Comparison of ENCODE assay signal across 8 cellular contexts in the genomic region with DNA sequence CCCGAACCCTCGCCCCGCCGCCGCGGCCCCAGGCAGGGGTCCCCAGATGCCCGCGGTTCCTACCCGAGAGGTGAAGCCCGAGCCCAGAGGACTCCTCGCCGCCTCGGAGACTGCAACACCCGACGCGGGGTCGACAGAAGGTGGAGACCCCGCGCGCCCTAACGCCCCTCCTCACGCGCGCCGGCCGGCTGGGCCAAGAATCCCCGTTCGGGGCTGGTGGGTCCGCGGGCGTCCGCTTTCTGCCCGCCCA. TPM values are rescaled to one million over a fixed set of nuclear protein-coding genes. Genes with fewer than 3 reads are reported as not detected.
DNase-seq lines count a peak whose midpoint lies in the region; ATAC-seq, FAIRE-seq and TF ChIP-seq lines count a peak whose summit lies in the region.

No MANE protein-coding gene starts in this region.

- H3K9ac ChIP-seq in adipocyte (ENCODE audit: low read length) (peak overlapping the region; percentile 94), keratinocyte (ENCODE audit: control insufficient read depth, extremely low read depth, insufficient read depth, low read length) (peak overlapping the region; percentile 87)

- no TSS peak for BruUV-seq in Calu3 (replicated peaks; lab: Mats Ljungman, UMichigan)

- H3K9me3 ChIP-seq in adipocyte (ENCODE audit: control insufficient read depth, low read length) (no peaks in the 10 kb centered on the region), keratinocyte (ENCODE audit: control insufficient read depth, low read depth, low read length) (no peaks in the 10 kb centered on the region)

- dilution Hi-C loops in keratinocyte (cut with MboI; ENCODE audit: extremely low pct_ligation_motif_present, low sequenced_read_pairs), result no loop called here

- CTCF ChIA-PET in Calu3 (lab: Charles Lee), result no interaction called here

- DNase-seq in Calu3 (no peak), adipocyte (ENCODE audit: low read depth) (no peak), keratinocyte (ENCODE audit: low read depth, low spot score) (no peak), substantia nigra (lab: John Stamatoyannopoulos, UW) (peak in 14 of 49 donors; percentile 23 to 80 (median 44)), T-helper 9 cell (no peak), HPDE6-E6E7 (ENCODE audit: extremely low spot score) (no peak)
- no peak for DNase-seq in activated CD4-positive, alpha-beta T cell treated with anti-CD3 and anti-CD28 coated beads for 48 hours

- H2AFZ ChIP-seq in keratinocyte (ENCODE audit: control insufficient read depth, low read length), result no peak overlapping the region

- ATAC-seq in HG02943 (IDR thresholded peaks at IDR 0.05; ENCODE audit: low read depth, unreplicated experiment), result peak; percentile 22

- no peak for FAIRE-seq in keratinocyte (lab: Jason Lieb, UNC)

- peaks cover 5% of the 10 kb centered on the region for H3K9me3 Mint-ChIP-seq in Calu3 (ENCODE audit: low read depth, unreplicated experiment)

- no peak overlapping the region for H3K27ac Mint-ChIP-seq in Calu3 (ENCODE audit: unreplicated experiment)

- H3K4me1 Mint-ChIP-seq in Calu3 (ENCODE audit: low read depth, unreplicated experiment), result peaks cover 17% of the 10 kb centered on the region

- peaks cover 10% of the 10 kb centered on the region for H3K4me1 ChIP-seq in adipocyte (ENCODE audit: control insufficient read depth, insufficient read depth, low read length)
- H3K4me1 ChIP-seq in keratinocyte (ENCODE audit: control insufficient read depth, extremely low read depth, insufficient read depth, low read length), result peaks cover 2% of the 10 kb centered on the region

- peaks cover 53% of the 10 kb centered on the region for H3K79me2 ChIP-seq in keratinocyte (ENCODE audit: control insufficient read depth, insufficient read depth, low read length)

- H3K36me3 Mint-ChIP-seq in Calu3 (ENCODE audit: insufficient read depth, unreplicated experiment), result peaks cover 74% of the 10 kb centered on the region

- H3K9me1 ChIP-seq in keratinocyte (ENCODE audit: control insufficient read depth, extremely low read depth, insufficient read depth, low read length), result no peaks in the 10 kb centered on the region

- intact Hi-C loops in Calu3 (cut with micrococcal nuclease; ENCODE audit: unreplicated experiment), result no loop called here

- H3K4me2 ChIP-seq in keratinocyte (ENCODE audit: control insufficient read depth, extremely low read depth, insufficient read depth, low read depth, low read length), result peak overlapping the region; percentile 97

- H3K27ac ChIP-seq in keratinocyte (ENCODE audit: control insufficient read depth, insufficient read depth, low read length) (peak overlapping the region; percentile 85), substantia nigra (ENCODE audit: low read depth, low read length, poor library complexity, severe bottlenecking) (peak overlapping the region; percentile 95)

- H3K4me3 ChIP-seq in adipocyte (ENCODE audit: low read length) (peak overlapping the region; percentile 97), keratinocyte (ENCODE audit: control insufficient read depth in 2 of 3, extremely low read depth in 1 of 3, insufficient read depth in 2 of 3, low read depth in 1 of 3, low read length in 3 of 3) (peak overlapping the region; percentile 70 to 95 (median 88))

- H3K27me3 Mint-ChIP-seq in Calu3 (ENCODE audit: unreplicated experiment), result no peaks in the 10 kb centered on the region

- H4K20me1 ChIP-seq in keratinocyte (ENCODE audit: control insufficient read depth, extremely low read depth, insufficient read depth, low read length), result peaks cover 12% of the 10 kb centered on the region

- H3K36me3 ChIP-seq in adipocyte (ENCODE audit: control insufficient read depth, insufficient read depth, low read length, severe bottlenecking), result peaks cover 18% of the 10 kb centered on the region
- H3K36me3 ChIP-seq in keratinocyte (ENCODE audit: control insufficient read depth in 2 of 2, extremely low read depth in 1 of 2, insufficient read depth in 2 of 2, low read length in 2 of 2), result peaks cover 5 to 8% of the 10 kb centered on the region in 2 experiments

- H3K27me3 ChIP-seq in adipocyte (replicated peaks; ENCODE audit: control insufficient read depth, insufficient read depth, low read length), result no peaks in the 10 kb centered on the region
- H3K27me3 ChIP-seq in keratinocyte (ENCODE audit: control insufficient read depth, extremely low read depth, insufficient read depth, low read length), result no peaks in the 10 kb centered on the region

- TF ChIP-seq CTCF in Calu3 (IDR thresholded peaks at IDR 0.05; ENCODE audit: unreplicated experiment) (no peak), keratinocyte (optimal IDR thresholded peaks at IDR 0.05 in 1 of 3, IDR thresholded peaks at IDR 0.05 in 1 of 3, conservative IDR thresholded peaks at IDR 0.05 in 1 of 3; ENCODE audit: extremely low read depth in 1 of 3, insufficient read depth in 2 of 3, low read length in 3 of 3) (no peak)

- H3K4me3 Mint-ChIP-seq in Calu3 (ENCODE audit: low read depth, unreplicated experiment), result peak overlapping the region; percentile 76

RNA-seq across cellular contexts. Expression of gene SUMO2, which starts 0.5 kb away (rescaled TPM):
- 401 and 429 TPM in 2 replicates for total RNA-seq in Calu3 (2022)
- 107 to 393 TPM (median 230 TPM) in 3 replicates for polyA plus RNA-seq in keratinocyte
- polyA plus RNA-seq in keratinocyte (2011; ENCODE audit: low read depth), result 585 TPM
- polyA plus RNA-seq in keratinocyte (2011; cell fraction: cytosol; rRNA removed), result 114 and 228 TPM in 2 replicates
- polyA plus RNA-seq in keratinocyte (2011; cell fraction: nucleus; rRNA removed), result 40.4 and 49.2 TPM in 2 replicates
- 183 and 281 TPM in 2 replicates for polyA plus RNA-seq in keratinocyte (2012; ENCODE audit: low replicate concordance)
- 45.2 to 76.1 TPM (median 50.0 TPM) in 3 replicates for polyA minus RNA-seq in keratinocyte
- 150 TPM for polyA minus RNA-seq in keratinocyte (2011; cell fraction: cytosol; rRNA and poly(A)+ RNA removed)
- polyA minus RNA-seq in keratinocyte (2011; cell fraction: nucleus; rRNA and poly(A)+ RNA removed), result 10.2 and 35.3 TPM in 2 replicates

RNA-seq across cellular contexts. Expression of gene NUP85, which starts 23.2 kb away (rescaled TPM):
- total RNA-seq in Calu3 (2022), result 116 and 117 TPM in 2 replicates
- polyA plus RNA-seq in keratinocyte, result 64.2 to 66.9 TPM (median 64.4 TPM) in 3 replicates
- polyA plus RNA-seq in keratinocyte (2011; ENCODE audit: low read depth), result 120 TPM
- polyA plus RNA-seq in keratinocyte (2011; cell fraction: cytosol; rRNA removed), result 31.9 and 33.0 TPM in 2 replicates
- polyA plus RNA-seq in keratinocyte (2011; cell fraction: nucleus; rRNA removed), result 146 and 154 TPM in 2 replicates
- 44.5 and 46.8 TPM in 2 replicates for polyA plus RNA-seq in keratinocyte (2012; ENCODE audit: low replicate concordance)
- 45.5 to 78.2 TPM (median 56.4 TPM) in 3 replicates for polyA minus RNA-seq in keratinocyte
- 29.4 TPM for polyA minus RNA-seq in keratinocyte (2011; cell fraction: cytosol; rRNA and poly(A)+ RNA removed)
- 30.6 and 49.4 TPM in 2 replicates for polyA minus RNA-seq in keratinocyte (2011; cell fraction: nucleus; rRNA and poly(A)+ RNA removed)

RNA-seq across cellular contexts. Expression of gene JPT1, which starts 27.9 kb away (rescaled TPM):
- 479 and 546 TPM in 2 replicates for total RNA-seq in Calu3 (2022)
- 67.5 to 452 TPM (median 142 TPM) in 3 replicates for polyA plus RNA-seq in keratinocyte
- polyA plus RNA-seq in keratinocyte (2011; ENCODE audit: low read depth), result 130 TPM
- polyA plus RNA-seq in keratinocyte (2011; cell fraction: cytosol; rRNA removed), result 236 and 338 TPM in 2 replicates
- polyA plus RNA-seq in keratinocyte (2011; cell fraction: nucleus; rRNA removed), result 135 and 172 TPM in 2 replicates
- polyA plus RNA-seq in keratinocyte (2012; ENCODE audit: low replicate concordance), result 339 and 621 TPM in 2 replicates
- 48.8 to 71.8 TPM (median 51.3 TPM) in 3 replicates for polyA minus RNA-seq in keratinocyte
- polyA minus RNA-seq in keratinocyte (2011; cell fraction: cytosol; rRNA and poly(A)+ RNA removed), result 395 TPM
- 49.7 and 67.1 TPM in 2 replicates for polyA minus RNA-seq in keratinocyte (2011; cell fraction: nucleus; rRNA and poly(A)+ RNA removed)

RNA-seq across cellular contexts. Expression of gene NT5C, which starts 50.7 kb away (rescaled TPM):
- 56.6 and 58.2 TPM in 2 replicates for total RNA-seq in Calu3 (2022)
- 29.9 to 38.1 TPM (median 38.0 TPM) in 3 replicates for polyA plus RNA-seq in keratinocyte
- polyA plus RNA-seq in keratinocyte (2011; ENCODE audit: low read depth), result 22.2 TPM
- polyA plus RNA-seq in keratinocyte (2011; cell fraction: cytosol; rRNA removed), result 15.2 and 35.4 TPM in 2 replicates
- 32.0 and 44.4 TPM in 2 replicates for polyA plus RNA-seq in keratinocyte (2011; cell fraction: nucleus; rRNA removed)
- polyA plus RNA-seq in keratinocyte (2012; ENCODE audit: low replicate concordance), result 28.7 and 54.4 TPM in 2 replicates
- 9.4 to 21.4 TPM (median 10.0 TPM) in 3 replicates for polyA minus RNA-seq in keratinocyte
- polyA minus RNA-seq in keratinocyte (2011; cell fraction: cytosol; rRNA and poly(A)+ RNA removed), result 16.1 TPM
- 8.1 and 9.2 TPM in 2 replicates for polyA minus RNA-seq in keratinocyte (2011; cell fraction: nucleus; rRNA and poly(A)+ RNA removed)
